ENCODE assay signal across 1 cellular context in genomic region chr14:101709962-101710891, GRCh38.
TF ChIP-seq lines count a peak whose summit lies in the region.

No MANE protein-coding gene starts in this region.

TF ChIP-seq in SK-N-SH, 30 proteins besides CTCF, POLR2A, EP300 and RAD21 (continued from another document):
- TF ChIP-seq USF2 (IDR thresholded peaks at IDR 0.05; ENCODE audit: borderline replicate concordance, low read depth, low read length) = no peak
- no peak for TF ChIP-seq YY1 (IDR thresholded peaks at IDR 0.05; ENCODE audit: low read depth)
- no peak for TF ChIP-seq REST (IDR thresholded peaks at IDR 0.05; ENCODE audit: low read depth, low read length)
- no peak for TF ChIP-seq ELF1 (IDR thresholded peaks at IDR 0.05)
